ENCODE assay signal across 8 cellular contexts in genomic region chr7:130814753-130815152, GRCh38.
A peak's percentile ranks its signal among the peaks of the same experiment; 100 is the strongest.
DNase-seq lines count a peak whose midpoint lies in the region; ATAC-seq and TF ChIP-seq lines count a peak whose summit lies in the region.
"Had no signal": no experiment of that assay in that cellular context is flagged by ENCODE, and none has a peak within 500 bp of the region (broad histone marks: within the 10 kb centered on the region; RNA-seq: fewer than 3 reads in every experiment).

No MANE protein-coding gene starts in this region.

- dilution Hi-C loops in IMR-90 (cut with HindIII; ENCODE audit: low sequenced_read_pairs, unreplicated experiment) = no loop called here

- CTCF ChIA-PET in IMR-90 (lab: Yijun Ruan, JAX) = interaction anchor here (1.3 to 1.7 kb wide), 2 partner anchors 12 to 51 kb away, joined by 3 to 4 read pairs; no protein-coding TSS in a partner anchor

- no peak overlapping the region for H2AFZ ChIP-seq in IMR-90 (replicated peaks; ENCODE audit: low read length, poor library complexity)
- no peak overlapping the region for H2AFZ ChIP-seq in mesenchymal stem cell (ENCODE audit: low read depth, low read length)

- H4K91ac ChIP-seq in IMR-90 (ENCODE audit: insufficient read depth, low read depth, low read length) (no peak overlapping the region), mesenchymal stem cell (ENCODE audit: low read length) (no peak overlapping the region)

- H3K27me3 ChIP-seq in IMR-90 (ENCODE audit: control insufficient read depth, insufficient read depth, low read length) = no peaks in the 10 kb centered on the region
- H3K27me3 ChIP-seq in mesenchymal stem cell (ENCODE audit: control insufficient read depth in 1 of 2, insufficient read depth in 1 of 2, low read length in 2 of 2) = no peaks in the 10 kb centered on the region

- peak; percentile 49 for TF ChIP-seq RAD21 in IMR-90 (IDR thresholded peaks at IDR 0.05; ENCODE audit: low read length)

- POLR2A ChIA-PET in IMR-90 (lab: Charles Lee; ENCODE audit: unreplicated experiment) = no interaction called here

- TF ChIP-seq CTCF in IMR-90 (conservative IDR thresholded peaks at IDR 0.05; ENCODE audit: low read depth, low read length) = peak; percentile 60
- TF ChIP-seq CTCF in astrocyte of the cerebellum (IDR thresholded peaks at IDR 0.05; ENCODE audit: low read depth, low read length, missing control alignments) = peak; percentile 43

- peak; percentile 48 for DNase-seq in Daoy (ENCODE audit: low read depth)
- peak; percentile 50 for DNase-seq in IMR-90
- DNase-seq in astrocyte of the cerebellum (ENCODE audit: low read depth) = no peak
- DNase-seq in mesenchymal stem cell = peak; percentile 34
- no peak for DNase-seq in stimulated activated CD4-positive, alpha-beta T cell treated with anti-CD3 and anti-CD28 coated beads, Interleukin-1b, Interleukin-23, amount 100 ng/mL, for 48 hours
- DNase-seq in activated CD4-positive, CD25-positive, alpha-beta regulatory T cell treated with anti-CD3 and anti-CD28 coated beads, Interleukin-2, amount 50 U/mL, for 72 hours = no peak
- no peak for DNase-seq in cerebellar nuclear complex (lab: John Stamatoyannopoulos, UW)
- DNase-seq: amniotic stem cell had no signal

- intact Hi-C loops in IMR-90 (cut with micrococcal nuclease) = no loop called here

- TF ChIP-seq POLR2A in IMR-90 (IDR thresholded peaks at IDR 0.05; ENCODE audit: low read depth, low read length) = no peak

- H3K23ac ChIP-seq in IMR-90 (ENCODE audit: low read depth, low read length) (no peak overlapping the region), mesenchymal stem cell (ENCODE audit: low read length in 2 of 2) (no peak overlapping the region)

- H2BK15ac ChIP-seq in IMR-90 (ENCODE audit: low read depth, low read length) (no peak overlapping the region), mesenchymal stem cell (ENCODE audit: low read depth, poor library complexity, severe bottlenecking) (no peak overlapping the region)

- H3K4me2 ChIP-seq in IMR-90 (ENCODE audit: low read depth, low read length) (no peak overlapping the region), mesenchymal stem cell (ENCODE audit: low read length, poor library complexity, severe bottlenecking) (no peak overlapping the region)

- H3K9ac ChIP-seq in IMR-90 (ENCODE audit: low read depth, low read length) (no peak overlapping the region), mesenchymal stem cell (ENCODE audit: low read length) (no peak overlapping the region)

- no peak overlapping the region for H2AK9ac ChIP-seq in IMR-90 (replicated peaks; ENCODE audit: low read depth, low read length, poor library complexity)

- no peak overlapping the region for H3K56ac ChIP-seq in IMR-90 (ENCODE audit: extremely low read depth, insufficient read depth, low read length)

- H3K14ac ChIP-seq in IMR-90 (replicated peaks; ENCODE audit: low read depth, low read length) = no peak overlapping the region
- no peak overlapping the region for H3K14ac ChIP-seq in mesenchymal stem cell (ENCODE audit: low read length in 2 of 2)

- no peak overlapping the region for H2BK5ac ChIP-seq in IMR-90 (ENCODE audit: low read depth, low read length, poor library complexity, severe bottlenecking)
- no peak overlapping the region for H2BK5ac ChIP-seq in mesenchymal stem cell (ENCODE audit: low read depth, low read length, poor library complexity, severe bottlenecking)

- H3K9me1 ChIP-seq in IMR-90 (ENCODE audit: insufficient read depth, low read length) = no peaks in the 10 kb centered on the region

- ATAC-seq in IMR-90 (ENCODE audit: low read depth) = 0 out of 2 replicates have a peak, but pooled peaks have one; percentile 35

- H3K9me3 ChIP-seq in IMR-90 (ENCODE audit: control insufficient read depth, insufficient read depth, low read length) (no peaks in the 10 kb centered on the region), mesenchymal stem cell (ENCODE audit: control insufficient read depth, low read length) (no peaks in the 10 kb centered on the region)

- H3K4me1 ChIP-seq in IMR-90 (ENCODE audit: control insufficient read depth, insufficient read depth, low read length) (no peaks in the 10 kb centered on the region), mesenchymal stem cell (ENCODE audit: control insufficient read depth, insufficient read depth, low read depth, low read length) (no peaks in the 10 kb centered on the region)

- H3K27ac ChIP-seq in IMR-90 (ENCODE audit: insufficient read depth, low read length) (no peak overlapping the region), mesenchymal stem cell (ENCODE audit: low read length, poor library complexity, severe bottlenecking) (no peak overlapping the region)

- no CpG with 5 or more reads among the region's 2 CpGs for WGBS in IMR-90 (ENCODE audit: extremely low coverage in 2 of 2, insufficient read length in 1 of 2), 2 experiments
- 0% methylated on average over 1 of the region's 2 CpGs for WGBS in mesenchymal stem cell

- H2BK120ac ChIP-seq in IMR-90 (ENCODE audit: low read depth, low read length) = no peak overlapping the region
- no peak overlapping the region for H2BK120ac ChIP-seq in mesenchymal stem cell (ENCODE audit: low read depth, low read length)

- H3K4me3 ChIP-seq in IMR-90 (ENCODE audit: insufficient read depth, low read depth, low read length) (no peak overlapping the region), astrocyte of the cerebellum (ENCODE audit: low read depth, low read length) (no peak overlapping the region), mesenchymal stem cell (ENCODE audit: insufficient read depth in 1 of 2, low read depth in 1 of 2, low read length in 2 of 2) (no peak overlapping the region)

- H4K5ac ChIP-seq in IMR-90 (ENCODE audit: low read depth, low read length) = no peak overlapping the region

- H3K36me3 ChIP-seq in IMR-90 (ENCODE audit: control insufficient read depth, insufficient read depth, low read length) (no peaks in the 10 kb centered on the region), mesenchymal stem cell (ENCODE audit: control insufficient read depth in 1 of 2, insufficient read depth in 2 of 2, low read depth in 1 of 2, low read length in 2 of 2) (no peaks in the 10 kb centered on the region)

- H2AK5ac ChIP-seq in IMR-90 (ENCODE audit: low read depth, low read length) (no peak overlapping the region), mesenchymal stem cell (ENCODE audit: low read length, severe bottlenecking) (no peak overlapping the region)

- H2BK12ac ChIP-seq in mesenchymal stem cell (ENCODE audit: low read length in 2 of 2) = no peak overlapping the region

- no peak overlapping the region for H3K18ac ChIP-seq in IMR-90 (ENCODE audit: low read depth, low read length)
- no peak overlapping the region for H3K18ac ChIP-seq in mesenchymal stem cell (ENCODE audit: low read depth in 1 of 2, low read length in 2 of 2)

- H3K79me1 ChIP-seq in IMR-90 (ENCODE audit: low read depth in 1 of 2, low read length in 2 of 2) = no peaks in the 10 kb centered on the region
- no peaks in the 10 kb centered on the region for H3K79me1 ChIP-seq in mesenchymal stem cell (replicated peaks; ENCODE audit: low read length, poor library complexity, severe bottlenecking)

- H4K8ac ChIP-seq in IMR-90 (ENCODE audit: low read depth in 2 of 2, low read length in 2 of 2) (no peak overlapping the region), mesenchymal stem cell (ENCODE audit: low read length) (no peak overlapping the region)

- in situ Hi-C loops in IMR-90 (cut with MboI; ENCODE audit: low sequenced_read_pairs) = no loop called here
- in situ Hi-C loops in astrocyte of the cerebellum (cut with HindIII; ENCODE audit: low sequenced_read_pairs) = no loop called here

- no peaks in the 10 kb centered on the region for H4K20me1 ChIP-seq in IMR-90 (ENCODE audit: insufficient read depth, low read length)

- no peak overlapping the region for H2BK20ac ChIP-seq in IMR-90 (ENCODE audit: low read depth, low read length)

- BruUV-seq in IMR-90 (replicated peaks; lab: Mats Ljungman, UMichigan) = no TSS peak

- no peak overlapping the region for H3K4ac ChIP-seq in IMR-90 (ENCODE audit: low read depth, low read length)
- H3K4ac ChIP-seq in mesenchymal stem cell (ENCODE audit: low read depth in 1 of 2, low read length in 2 of 2) = no peak overlapping the region

TF ChIP-seq in IMR-90, 13 proteins besides CTCF, POLR2A, EP300 and RAD21:
- no peak for TF ChIP-seq MAZ (IDR thresholded peaks at IDR 0.05; ENCODE audit: borderline replicate concordance, low read depth, low read length)
- TF ChIP-seq SMC3 (IDR thresholded peaks at IDR 0.05; ENCODE audit: low read depth, low read length) = peak; percentile 34; the same call in 1 of the 2 replicates

Comparison
In these comparisons a context has a peak if more than half of its experiments do, and no peak if none do; other contexts are left out.
1. DNase-seq: peak in Daoy (single experiment), IMR-90 (single experiment) and mesenchymal stem cell (single experiment); none in astrocyte of the cerebellum (single experiment), stimulated activated CD4-positive, alpha-beta T cell treated with anti-CD3 and anti-CD28 coated beads, Interleukin-1b, Interleukin-23, amount 100 ng/mL, for 48 hours (single experiment), activated CD4-positive, CD25-positive, alpha-beta regulatory T cell treated with anti-CD3 and anti-CD28 coated beads, Interleukin-2, amount 50 U/mL, for 72 hours (single experiment) and cerebellar nuclear complex (0 of 2).